ENCODE assay signal across 16 cellular contexts in the genomic region with DNA sequence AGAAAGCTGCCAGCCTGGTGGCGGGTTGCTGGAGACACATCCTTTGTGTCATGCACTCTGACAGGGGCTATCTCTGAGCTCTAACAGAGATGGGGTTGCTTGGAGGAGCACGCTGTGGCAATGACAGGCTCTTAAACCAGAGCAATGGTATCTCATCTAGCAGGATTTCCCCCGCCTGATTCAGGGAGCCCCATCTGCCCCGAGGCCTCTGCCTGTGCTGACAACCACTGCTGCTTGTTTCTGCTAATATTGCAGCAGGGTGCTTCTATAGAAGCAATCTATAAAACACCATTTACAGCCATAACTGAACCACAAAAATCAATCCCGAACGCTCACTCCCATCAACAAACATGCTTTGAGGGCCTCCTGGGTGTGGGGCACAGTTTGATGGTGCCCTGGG. TPM values are rescaled to one million over a fixed set of nuclear protein-coding genes. Genes with fewer than 3 reads are reported as not detected.
DNase-seq lines count a peak whose midpoint lies in the region; ATAC-seq and TF ChIP-seq lines count a peak whose summit lies in the region.
"Had no signal": no experiment of that assay in that cellular context is flagged by ENCODE, and none has a peak within 500 bp of the region (broad histone marks: within the 10 kb centered on the region; RNA-seq: fewer than 3 reads in every experiment).

No MANE protein-coding gene starts in this region.

- H3K36me3 Mint-ChIP-seq in Caco-2 (ENCODE audit: insufficient read depth, unreplicated experiment) (no peaks in the 10 kb centered on the region), endodermal cell (ENCODE audit: low read depth) (no peaks in the 10 kb centered on the region), chondrocyte (ENCODE audit: low read depth) (no peaks in the 10 kb centered on the region)
- H3K36me3 Mint-ChIP-seq: CD8-positive, alpha-beta T cell had no signal

- peaks cover 28% of the 10 kb centered on the region for H3K4me1 ChIP-seq in Caco-2
- H3K4me1 ChIP-seq in endodermal cell (ENCODE audit: control insufficient read depth, insufficient read depth, low read length) = peaks cover 28% of the 10 kb centered on the region
- H3K4me1 ChIP-seq in psoas muscle = peaks cover 66% of the 10 kb centered on the region
- H3K4me1 ChIP-seq in colonic mucosa = peaks cover 11% of the 10 kb centered on the region

- intact Hi-C loops in Caco-2 (cut with micrococcal nuclease; ENCODE audit: unreplicated experiment) (no loop called here), psoas muscle (cut with DNase I) (loop anchor here (5.0 kb wide), 2 partner anchors 52 to 132 kb away; no protein-coding TSS in a partner anchor), colonic mucosa (cut with DNase I) (loop anchor here (2.0 to 5.0 kb wide), 2 partner anchors 77 to 130 kb away; no protein-coding TSS in a partner anchor)

- H3K27me3 ChIP-seq in Caco-2 (replicated peaks; ENCODE audit: control insufficient read depth, insufficient read depth, low read length) = no peaks in the 10 kb centered on the region
- no peaks in the 10 kb centered on the region for H3K27me3 ChIP-seq in endodermal cell (ENCODE audit: control insufficient read depth, insufficient read depth, low read length, poor library complexity, severe bottlenecking)
- H3K27me3 ChIP-seq in psoas muscle (ENCODE audit: insufficient read depth in 3 of 3, low read length in 2 of 3) = no peaks in the 10 kb centered on the region
- no peaks in the 10 kb centered on the region for H3K27me3 ChIP-seq in colonic mucosa
- H3K27me3 ChIP-seq in H7 (ENCODE audit: control insufficient read depth, insufficient read depth, low read length) = no peaks in the 10 kb centered on the region

- H3K9me3 Mint-ChIP-seq in Caco-2 (ENCODE audit: unreplicated experiment) = no peaks in the 10 kb centered on the region
- H3K9me3 Mint-ChIP-seq in endodermal cell = no peaks in the 10 kb centered on the region
- H3K9me3 Mint-ChIP-seq in chondrocyte (ENCODE audit: low read depth) = no peaks in the 10 kb centered on the region
- H3K9me3 Mint-ChIP-seq: CD8-positive, alpha-beta T cell had no signal

- no peak for DNase-seq in Caco-2
- peak; percentile 39 for DNase-seq in RPMI7951 (ENCODE audit: low read depth)
- no peak for DNase-seq in endodermal cell
- DNase-seq in psoas muscle = no peak
- no peak for DNase-seq in colonic mucosa
- DNase-seq in H7 = no peak
- DNase-seq in kidney tubule cell (ENCODE audit: low spot score) = no peak
- DNase-seq in chondrocyte (ENCODE audit: low spot score) = no peak
- DNase-seq: CD8-positive, alpha-beta T cell; DMS 273 treated with DMSO at 0.1 percent for 48 hours; KG1; NCI-H1048; NCI-H446; NCI-H748 treated with DMSO at 0.1 percent for 48 hours; SHP77 treated with DMSO at 0.1 percent for 48 hours had no signal

- H3K27ac ChIP-seq in endodermal cell (ENCODE audit: low read depth, low read length) (no peak overlapping the region), psoas muscle (peak overlapping the region; percentile 91), colonic mucosa (no peak overlapping the region)

- ATAC-seq in psoas muscle = no peak
- ATAC-seq: CD8-positive, alpha-beta T cell had no signal

- no peak for TF ChIP-seq CTCF in Caco-2 (IDR thresholded peaks at IDR 0.05; ENCODE audit: insufficient read depth in 1 of 2, low read depth in 1 of 2, low read length in 1 of 2, severe bottlenecking in 1 of 2, unreplicated experiment in 1 of 2)
- peak; percentile 4 for TF ChIP-seq CTCF in endodermal cell (conservative IDR thresholded peaks at IDR 0.05)
- no peak for TF ChIP-seq CTCF in psoas muscle (IDR thresholded peaks at IDR 0.05)
- TF ChIP-seq CTCF in colonic mucosa (IDR thresholded peaks at IDR 0.05) = no peak
- no peak for TF ChIP-seq CTCF in chondrocyte (IDR thresholded peaks at IDR 0.05)

- no TSS peak for BruUV-seq in Caco-2 (replicated peaks; lab: Mats Ljungman, UMichigan)

- CTCF ChIA-PET in Caco-2 (lab: Charles Lee) = interaction anchor here (0.6 kb wide), 1 partner anchor 41 kb away, joined by 7 read pairs; no protein-coding TSS in a partner anchor

- H3K27ac Mint-ChIP-seq in Caco-2 (ENCODE audit: unreplicated experiment) (peak overlapping the region; percentile 24), endodermal cell (no peak overlapping the region), chondrocyte (ENCODE audit: unreplicated experiment) (no peak overlapping the region)
- H3K27ac Mint-ChIP-seq: CD8-positive, alpha-beta T cell had no signal

- no peaks in the 10 kb centered on the region for H3K9me3 ChIP-seq in Caco-2
- no peaks in the 10 kb centered on the region for H3K9me3 ChIP-seq in endodermal cell (ENCODE audit: control insufficient read depth, low read length)
- H3K9me3 ChIP-seq in psoas muscle = no peaks in the 10 kb centered on the region
- no peaks in the 10 kb centered on the region for H3K9me3 ChIP-seq in colonic mucosa

- H3K4me3 Mint-ChIP-seq in Caco-2 (ENCODE audit: unreplicated experiment) (peak overlapping the region; percentile 1), endodermal cell (no peak overlapping the region), chondrocyte (ENCODE audit: unreplicated experiment) (no peak overlapping the region)
- H3K4me3 Mint-ChIP-seq: CD8-positive, alpha-beta T cell had no signal

- H3K4me3 ChIP-seq in Caco-2 (ENCODE audit: low read depth, low read length) (no peak overlapping the region), endodermal cell (ENCODE audit: low read length) (no peak overlapping the region), psoas muscle (no peak overlapping the region), colonic mucosa (no peak overlapping the region), H7 (ENCODE audit: insufficient read depth, low read depth, low read length) (no peak overlapping the region)

- peaks cover 22% of the 10 kb centered on the region for H3K4me1 Mint-ChIP-seq in Caco-2 (ENCODE audit: low read depth, unreplicated experiment)
- peaks cover 37% of the 10 kb centered on the region for H3K4me1 Mint-ChIP-seq in endodermal cell
- H3K4me1 Mint-ChIP-seq in chondrocyte (ENCODE audit: low read depth) = peaks cover 17% of the 10 kb centered on the region

- WGBS in endodermal cell (ENCODE audit: insufficient coverage in 1 of 2, insufficient read length in 1 of 2), 2 experiments = 61 to 74% methylated on average over 5 to 6 of the region's 6 CpGs
- 58 to 80% (median 61%) methylated on average over 6 of the region's 6 CpGs for WGBS in psoas muscle, 3 donors

- H3K27me3 Mint-ChIP-seq in Caco-2 (ENCODE audit: insufficient read depth, unreplicated experiment) (no peaks in the 10 kb centered on the region), endodermal cell (ENCODE audit: insufficient read depth) (no peaks in the 10 kb centered on the region), chondrocyte (ENCODE audit: low read depth) (no peaks in the 10 kb centered on the region)

- H3K36me3 ChIP-seq in Caco-2 (ENCODE audit: control insufficient read depth, insufficient read depth, low read length) (no peaks in the 10 kb centered on the region), endodermal cell (ENCODE audit: control insufficient read depth, insufficient read depth, low read length) (no peaks in the 10 kb centered on the region), psoas muscle (ENCODE audit: insufficient read depth in 1 of 2, low read depth in 1 of 2) (no peaks in the 10 kb centered on the region), colonic mucosa (no peaks in the 10 kb centered on the region), H7 (replicated peaks; ENCODE audit: control insufficient read depth, insufficient read depth, low read length) (no peaks in the 10 kb centered on the region)

- POLR2A ChIA-PET in Caco-2 (lab: Charles Lee) = no interaction called here

- H3K9ac ChIP-seq in endodermal cell (ENCODE audit: extremely low read depth, low read length, poor library complexity, severe bottlenecking) (no peak overlapping the region), colonic mucosa (ENCODE audit: low read depth in 2 of 2, low read length in 2 of 2) (no peak overlapping the region)

RNA-seq across cellular contexts. Expression of a gene that starts 12.8 kb away (rescaled TPM):
- total RNA-seq in Caco-2 (2022) (102 and 103 TPM in 2 replicates), endodermal cell (10 to 100 TPM; 54.6 to 76.1 TPM), psoas muscle (10 to 100 TPM; 60.9 to 88.3 (median 63.9) TPM), colonic mucosa (10 to 100 TPM; 96.1 to 96.7 TPM), chondrocyte (42.3 to 47.9 TPM (median 43.5 TPM) in 3 replicates)
- total RNA-seq in RPMI7951 (2014; rRNA removed; shearing (Covaris generic)) = 80.4 and 101 TPM in 2 replicates
- 48.9 TPM for polyA plus RNA-seq in endodermal cell (2013, experiment 1 of 2)
- 41.6 TPM for polyA plus RNA-seq in endodermal cell (2013, experiment 2 of 2)
- polyA plus RNA-seq in psoas muscle = 10 to 100 TPM; 46.7 to 93.1 (median 68.7) TPM
- total RNA-seq in H7 (2014; rRNA removed; shearing (Covaris generic)) = 44.8 and 55.5 TPM in 2 replicates

RNA-seq across cellular contexts. Expression of a gene that starts 17.6 kb away (rescaled TPM):
- 0.86 TPM in 1 of 2 replicates, not detected in the other for total RNA-seq in Caco-2 (2022)
- 0.20 and 0.60 TPM in 2 replicates for total RNA-seq in RPMI7951 (2014; rRNA removed; shearing (Covaris generic))
- 1 to 10 TPM; 1.1 to 3.5 TPM for total RNA-seq in endodermal cell
- 0.96 TPM for polyA plus RNA-seq in endodermal cell (2013, experiment 1 of 2)
- polyA plus RNA-seq in endodermal cell (2013, experiment 2 of 2) = 0.99 TPM
- total RNA-seq in psoas muscle = over 10,000 TPM; 12,653 to 14,820 (median 13,821) TPM
- polyA plus RNA-seq in psoas muscle = over 10,000 TPM in 2 of 3 donors, 1,000 to 10,000 TPM in 1; 8,143 to 13,925 (median 13,727) TPM
- 100 to 1,000 TPM in 1 of 2 donors, 10 to 100 TPM in 1; 24.0 to 917 TPM for total RNA-seq in colonic mucosa
- 14.7 and 18.8 TPM in 2 replicates for total RNA-seq in H7 (2014; rRNA removed; shearing (Covaris generic))
- 0.70 to 19.8 TPM (median 15.5 TPM) in 3 replicates for total RNA-seq in chondrocyte
- total RNA-seq: CD8-positive, alpha-beta T cell; M059J had no signal

RNA-seq across cellular contexts. Expression of a gene that starts 34.1 kb away (rescaled TPM):
- total RNA-seq in Caco-2 (2022) (17.2 and 18.6 TPM in 2 replicates), endodermal cell (10 to 100 TPM; 23.1 to 29.8 TPM), psoas muscle (100 to 1,000 TPM; 239 to 419 (median 304) TPM), colonic mucosa (10 to 100 TPM in 1 of 2 donors, 1 to 10 TPM in 1; 6.2 to 19.3 TPM), chondrocyte (62.9 to 94.9 TPM (median 89.7 TPM) in 3 replicates)
- 32.7 and 33.3 TPM in 2 replicates for total RNA-seq in RPMI7951 (2014; rRNA removed; shearing (Covaris generic))
- 42.6 TPM for polyA plus RNA-seq in endodermal cell (2013, experiment 1 of 2)
- polyA plus RNA-seq in endodermal cell (2013, experiment 2 of 2) = 38.8 TPM
- polyA plus RNA-seq in psoas muscle = 100 to 1,000 TPM in 2 of 3 donors, 10 to 100 TPM in 1; 34.8 to 190 (median 133) TPM
- 25.3 and 27.4 TPM in 2 replicates for total RNA-seq in H7 (2014; rRNA removed; shearing (Covaris generic))

Comparison
In these comparisons a context has a peak if more than half of its experiments do, and no peak if none do; other contexts are left out.
1. RNA of a gene that starts 17.6 kb away (total RNA-seq): 12,653 to 14,820 TPM in psoas muscle; 24.0 to 917 TPM in colonic mucosa, 0.70 to 19.8 TPM in chondrocyte, 14.7 to 18.8 TPM in H7, 1.1 to 3.5 TPM in endodermal cell, 0.20 to 0.60 TPM in RPMI7951 and 0.86 TPM in Caco-2; every median in the first group is over 10 times any median in the second.